1 cellular context compared by ENCODE assay signal in genomic region chr21:39349211-39350093, GRCh38.
TF ChIP-seq lines count a peak whose summit lies in the region.

No MANE protein-coding gene starts in this region.

TF ChIP-seq in K562, 482 proteins besides CTCF, POLR2A, EP300 and RAD21 (continued from another document and continues in another):
- TF ChIP-seq ETS1 (conservative IDR thresholded peaks at IDR 0.05; ENCODE audit: control insufficient read depth, low read depth, low read length), result peak; percentile 51; the same call in 1 of the 2 replicates
- no peak; the same call in none of the 2 replicates for TF ChIP-seq ZNF511 (CRISPR knock-in tag; IDR thresholded peaks at IDR 0.05)
- peak; percentile 81 for TF ChIP-seq ELF1 (tag; IDR thresholded peaks at IDR 0.05)
- no peak for TF ChIP-seq MAFK (IDR thresholded peaks at IDR 0.05; ENCODE audit: low read length)
- peak; percentile 35; the same call in 1 of the 2 replicates for TF ChIP-seq ZSCAN32 (CRISPR knock-in tag; IDR thresholded peaks at IDR 0.05)
- TF ChIP-seq ZNF561 (CRISPR knock-in tag; conservative IDR thresholded peaks at IDR 0.05), result no peak
- TF ChIP-seq MITF (IDR thresholded peaks at IDR 0.05), result no peak
- TF ChIP-seq HMGXB4 (CRISPR knock-in tag; IDR thresholded peaks at IDR 0.05), result 0 out of 2 replicates have a peak, but pooled peaks have one; percentile 10
- TF ChIP-seq BRD4 (IDR thresholded peaks at IDR 0.05), result peak; percentile 94
- TF ChIP-seq ZNF76 (CRISPR knock-in tag; IDR thresholded peaks at IDR 0.05; ENCODE audit: borderline replicate concordance), result no peak
- peak; percentile 92 for TF ChIP-seq RBFOX2 (IDR thresholded peaks at IDR 0.05; ENCODE audit: low read depth, low read length)
- TF ChIP-seq ILK (tag; IDR thresholded peaks at IDR 0.05; ENCODE audit: borderline replicate concordance, low read depth), result no peak
- no peak for TF ChIP-seq CEBPB (tag; IDR thresholded peaks at IDR 0.05)
- TF ChIP-seq NCOA1 (IDR thresholded peaks at IDR 0.05; ENCODE audit: low read depth), result 0 out of 2 replicates have a peak, but pooled peaks have one; percentile 46
- TF ChIP-seq RFX7 (CRISPR knock-in tag; IDR thresholded peaks at IDR 0.05), result no peak
- TF ChIP-seq HES1 (IDR thresholded peaks at IDR 0.05; ENCODE audit: low read depth), result no peak
- TF ChIP-seq TBP (optimal IDR thresholded peaks at IDR 0.05; ENCODE audit: low read depth, low read length), result peak; percentile 71
- peak; percentile 93 for TF ChIP-seq ZFX (CRISPR knock-in tag; IDR thresholded peaks at IDR 0.05)
- TF ChIP-seq MTA3 (IDR thresholded peaks at IDR 0.05; ENCODE audit: borderline replicate concordance), result 0 out of 2 replicates have a peak, but pooled peaks have one; percentile 78
- peak; percentile 83 for TF ChIP-seq CHD2 (IDR thresholded peaks at IDR 0.05; ENCODE audit: low read depth, low read length)
- TF ChIP-seq MTF1 (CRISPR knock-in tag; IDR thresholded peaks at IDR 0.05; ENCODE audit: borderline replicate concordance), result no peak
- peak; percentile 84 for TF ChIP-seq MTA1 (IDR thresholded peaks at IDR 0.05; ENCODE audit: borderline replicate concordance)
- TF ChIP-seq ZNF12 (CRISPR knock-in tag; IDR thresholded peaks at IDR 0.05), result 0 out of 2 replicates have a peak, but pooled peaks have one; percentile 3
- no peak for TF ChIP-seq ZNF232 (CRISPR knock-in tag; IDR thresholded peaks at IDR 0.05)
- TF ChIP-seq SREBF2 (CRISPR knock-in tag; IDR thresholded peaks at IDR 0.05), result no peak
- no peak for TF ChIP-seq ZNF224 (CRISPR knock-in tag; IDR thresholded peaks at IDR 0.05)
- peak; percentile 79 for TF ChIP-seq NBN (IDR thresholded peaks at IDR 0.05; ENCODE audit: low read depth)
- peak; percentile 70 for TF ChIP-seq HNRNPLL (IDR thresholded peaks at IDR 0.05; ENCODE audit: low read depth, low read length, poor library complexity, severe bottlenecking)
- TF ChIP-seq ZNF655 (CRISPR knock-in tag; IDR thresholded peaks at IDR 0.05), result no peak
- peak; percentile 76 for TF ChIP-seq PHF20 (IDR thresholded peaks at IDR 0.05; ENCODE audit: partially characterized antibody)
- no peak for TF ChIP-seq SRSF3 (IDR thresholded peaks at IDR 0.05; ENCODE audit: insufficient read depth, low read length)
- TF ChIP-seq ZBTB40 (IDR thresholded peaks at IDR 0.05), result peak; percentile 79
- no peak for TF ChIP-seq ZBTB40 (CRISPR knock-in tag; IDR thresholded peaks at IDR 0.05)
- TF ChIP-seq WHSC1 (IDR thresholded peaks at IDR 0.05; ENCODE audit: low read length), result no peak
- peak; percentile 44; the same call in 1 of the 2 replicates for TF ChIP-seq RUNX1 (IDR thresholded peaks at IDR 0.05; ENCODE audit: low read depth)
- TF ChIP-seq OTX1 (CRISPR knock-in tag; IDR thresholded peaks at IDR 0.05), result peak; percentile 73
- TF ChIP-seq ZNF253 (CRISPR knock-in tag; conservative IDR thresholded peaks at IDR 0.05), result no peak
- no peak for TF ChIP-seq MCM2 (IDR thresholded peaks at IDR 0.05; ENCODE audit: low read depth)
- TF ChIP-seq SIN3A (IDR thresholded peaks at IDR 0.05; ENCODE audit: borderline replicate concordance in 2 of 2, control insufficient read depth in 1 of 2, low read depth in 2 of 2, low read length in 2 of 2), result no peak; a peak in 1 of 4 replicates
- no peak for TF ChIP-seq ZNF668 (CRISPR knock-in tag; IDR thresholded peaks at IDR 0.05)
- peak in 1 of 2 experiments; percentile 30; a peak in 1 of 4 replicates for TF ChIP-seq TBL1XR1 (IDR thresholded peaks at IDR 0.05; ENCODE audit: low read length in 2 of 2)
- 0 out of 2 replicates have a peak, but pooled peaks have one; percentile 15 for TF ChIP-seq HDGF (IDR thresholded peaks at IDR 0.05)
- TF ChIP-seq IRF9 (tag; IDR thresholded peaks at IDR 0.05), result no peak
- TF ChIP-seq XRCC3 (IDR thresholded peaks at IDR 0.05), result no peak
- TF ChIP-seq ZZZ3 (IDR thresholded peaks at IDR 0.05), result no peak
- TF ChIP-seq GTF2E2 (tag; IDR thresholded peaks at IDR 0.05), result peak; percentile 93
- TF ChIP-seq HLTF (IDR thresholded peaks at IDR 0.05), result peak; percentile 74; the same call in 1 of the 2 replicates
- no peak for TF ChIP-seq ZC3H8 (IDR thresholded peaks at IDR 0.05)
- 0 out of 2 replicates have a peak, but pooled peaks have one; percentile 56 for TF ChIP-seq ZNF583 (CRISPR knock-in tag; IDR thresholded peaks at IDR 0.05)
- no peak for TF ChIP-seq MED1 (CRISPR knock-in tag; IDR thresholded peaks at IDR 0.05; ENCODE audit: borderline replicate concordance)
- TF ChIP-seq MEF2D (tag; conservative IDR thresholded peaks at IDR 0.05; ENCODE audit: low read depth), result 0 out of 2 replicates have a peak, but pooled peaks have one; percentile 44
- TF ChIP-seq ZNF584 (CRISPR knock-in tag; IDR thresholded peaks at IDR 0.05; ENCODE audit: low read depth), result peak; percentile 45
